ENCODE assay signal across 36 cellular contexts in genomic region chrX:136480383-136480782, GRCh38. TPM values are rescaled to one million over a fixed set of nuclear protein-coding genes. Genes with fewer than 3 reads are reported as not detected.
"Had no signal": no experiment of that assay in that cellular context is flagged by ENCODE, and none has a peak within 500 bp of the region (broad histone marks: within the 10 kb centered on the region; RNA-seq: fewer than 3 reads in every experiment).

No MANE protein-coding gene starts in this region.

- H3K79me2 ChIP-seq: hepatocyte had no signal

- H3K27me3 ChIP-seq: ascending aorta, cardiac muscle cell, hepatocyte, upper lobe of left lung, vagina had no signal

- ATAC-seq: activated CD4-positive, CD25-positive, alpha-beta regulatory T cell treated with anti-CD3 and anti-CD28 coated beads, Interleukin-2, amount 50 U/mL, for 24 hours; effector memory CD8-positive, alpha-beta T cell; gastroesophageal sphincter; naive thymus-derived CD4-positive, alpha-beta T cell; pancreas; psoas muscle; stimulated activated naive CD8-positive, alpha-beta T cell treated with anti-CD3 and anti-CD28 coated beads, Interleukin-15, Interleukin-2, amounts not matched to agents 100 U/mL and 50 U/mL, for 24 hours; T-helper 17 cell had no signal

- H3K9me3 Mint-ChIP-seq: activated naive CD4-positive, alpha-beta T cell treated with anti-CD3 and anti-CD28 coated beads for 36 hours; activated naive CD8-positive, alpha-beta T cell treated with anti-CD3 and anti-CD28 coated beads for 36 hours; effector memory CD8-positive, alpha-beta T cell had no signal

- H3K4me1 Mint-ChIP-seq: activated naive CD8-positive, alpha-beta T cell treated with anti-CD3 and anti-CD28 coated beads for 36 hours; brain; neural crest cell; T-helper 17 cell had no signal

- H3K36me3 Mint-ChIP-seq: activated naive CD8-positive, alpha-beta T cell treated with anti-CD3 and anti-CD28 coated beads for 36 hours; brain; naive thymus-derived CD4-positive, alpha-beta T cell had no signal

- H2AFZ ChIP-seq: hepatocyte had no signal

- H3K27ac Mint-ChIP-seq: activated naive CD4-positive, alpha-beta T cell treated with anti-CD3 and anti-CD28 coated beads for 36 hours; activated naive CD8-positive, alpha-beta T cell treated with anti-CD3 and anti-CD28 coated beads for 36 hours; brain; effector memory CD8-positive, alpha-beta T cell; naive thymus-derived CD4-positive, alpha-beta T cell; T-helper 17 cell had no signal

- H3K9me3 ChIP-seq: adrenal gland, ascending aorta, gastroesophageal sphincter, pancreas, psoas muscle, spleen, thoracic aorta, upper lobe of left lung, vagina had no signal

- H3K4me1 ChIP-seq: adrenal gland, ascending aorta, gastroesophageal sphincter, pancreas, psoas muscle, spleen, upper lobe of left lung, vagina had no signal

- H3K4me2 ChIP-seq: hepatocyte had no signal

- H3K27ac ChIP-seq: ascending aorta, cardiac muscle cell, gastroesophageal sphincter, hepatocyte, pancreas, psoas muscle, spleen, thoracic aorta, upper lobe of left lung, vagina, WERI-Rb-1 had no signal

- H3K27me3 Mint-ChIP-seq: brain, T-helper 17 cell had no signal

- DNase-seq: activated CD4-positive, alpha-beta T cell treated with anti-CD3 and anti-CD28 coated beads for 48 hours; activated CD4-positive, alpha-beta T cell treated with anti-CD3 and anti-CD28 coated beads, Interleukin-2, amount 50 U/mL, for 48 hours; activated CD8-positive, alpha-beta memory T cell treated with anti-CD3 and anti-CD28 coated beads for 24 hours; activated effector memory CD4-positive, alpha-beta T cell treated with anti-CD3 and anti-CD28 coated beads, Interleukin-2, amount 50 U/mL, for 16 hours; activated naive CD4-positive, alpha-beta T cell treated with anti-CD3 and anti-CD28 coated beads for 36 hours; activated naive CD8-positive, alpha-beta T cell treated with anti-CD3 and anti-CD28 coated beads for 36 hours; adrenal gland; cortex of kidney; effector memory CD8-positive, alpha-beta T cell; erythroblast; left cardiac atrium; midbrain; naive thymus-derived CD4-positive, alpha-beta T cell; nucleus accumbens; pancreas; psoas muscle; spleen; stimulated activated naive CD8-positive, alpha-beta T cell treated with anti-CD3 and anti-CD28 coated beads, Interleukin-15, Interleukin-2, amounts not matched to agents 100 U/mL and 50 U/mL, for 24 hours; T-helper 17 cell; T1000; upper lobe of left lung; WERI-Rb-1 had no signal

- H3K4me3 Mint-ChIP-seq: activated naive CD4-positive, alpha-beta T cell treated with anti-CD3 and anti-CD28 coated beads for 36 hours; activated naive CD8-positive, alpha-beta T cell treated with anti-CD3 and anti-CD28 coated beads for 36 hours; brain; effector memory CD8-positive, alpha-beta T cell; naive thymus-derived CD4-positive, alpha-beta T cell; neural crest cell; T-helper 17 cell had no signal

RNA-seq across cellular contexts. Expression of gene BRS3, which starts 7.4 kb away (rescaled TPM):
- total RNA-seq: activated naive CD4-positive, alpha-beta T cell treated with anti-CD3 and anti-CD28 coated beads for 36 hours; activated naive CD8-positive, alpha-beta T cell treated with anti-CD3 and anti-CD28 coated beads for 36 hours; adrenal gland; ascending aorta; cardiac muscle cell; chondrocyte; fibroblast of lung; fibroblast of villous mesenchyme; gastroesophageal sphincter; hepatocyte; left cardiac atrium; lower leg skin; naive thymus-derived CD4-positive, alpha-beta T cell; neural crest cell; spleen; subcutaneous adipose tissue; T-helper 17 cell; thoracic aorta; upper lobe of left lung; vagina had no signal

RNA-seq across cellular contexts. Expression of gene VGLL1, which starts 51.6 kb away (rescaled TPM):
- total RNA-seq: activated naive CD4-positive, alpha-beta T cell treated with anti-CD3 and anti-CD28 coated beads for 36 hours; activated naive CD8-positive, alpha-beta T cell treated with anti-CD3 and anti-CD28 coated beads for 36 hours; adrenal gland; ascending aorta; cardiac muscle cell; chondrocyte; fibroblast of lung; fibroblast of villous mesenchyme; left cardiac atrium; naive thymus-derived CD4-positive, alpha-beta T cell; neural crest cell; psoas muscle; spleen; subcutaneous adipose tissue; T-helper 17 cell; thoracic aorta; vagina had no signal
